ENCODE assay signal across 27 cellular contexts in genomic region chr17:77506371-77506991, GRCh38.
DNase-seq lines count a peak whose midpoint lies in the region; ATAC-seq and TF ChIP-seq lines count a peak whose summit lies in the region.
"Had no signal": no experiment of that assay in that cellular context is flagged by ENCODE, and none has a peak within 500 bp of the region (broad histone marks: within the 10 kb centered on the region; RNA-seq: fewer than 3 reads in every experiment).

No MANE protein-coding gene starts in this region.

- H3K36me3 Mint-ChIP-seq in activated CD4-positive, alpha-beta T cell treated with anti-CD3 and anti-CD28 coated beads, Interleukin-2, amount 10 ng/mL, durations not matched to agents 24 days and 14 days (ENCODE audit: low read depth), result peaks cover 5% of the 10 kb centered on the region

- no peaks in the 10 kb centered on the region for H3K27me3 Mint-ChIP-seq in activated CD4-positive, alpha-beta T cell treated with anti-CD3 and anti-CD28 coated beads, Interleukin-2, amount 10 ng/mL, durations not matched to agents 24 days and 14 days
- H3K27me3 Mint-ChIP-seq: progenitor cell of endocrine pancreas had no signal

- TF ChIP-seq POLR2A in right lobe of liver (IDR thresholded peaks at IDR 0.05), result no peak

- in situ Hi-C loops in Panc1 (cut with HindIII; ENCODE audit: low pct_unique_long_range_greater_than_20kb, low sequenced_read_pairs), result no loop called here

- H3K27ac ChIP-seq in Panc1 (ENCODE audit: low read length) (no peak overlapping the region), right lobe of liver (no peak overlapping the region), ascending aorta (no peak overlapping the region)
- H3K27ac ChIP-seq: colonic mucosa, esophagus squamous epithelium, neural progenitor cell, stomach, thyroid gland had no signal

- TF ChIP-seq CTCF in Panc1 (IDR thresholded peaks at IDR 0.05) (no peak), right lobe of liver (IDR thresholded peaks at IDR 0.05) (no peak), ascending aorta (IDR thresholded peaks at IDR 0.05) (no peak)

- DNase-seq in activated CD4-positive, alpha-beta T cell treated with anti-CD3 and anti-CD28 coated beads, Interleukin-2, amount 10 ng/mL, durations not matched to agents 24 days and 14 days, result peak; percentile 60
- no peak for DNase-seq in activated CD4-positive, alpha-beta T cell treated with anti-CD3 and anti-CD28 coated beads, Interleukin-2, amount 50 U/mL, for 4 hours
- DNase-seq in AG20443 (ENCODE audit: low spot score) (peak; percentile 11), Panc1 (ENCODE audit: low read depth, low spot score) (no peak), right lobe of liver (peak in 2 of 3 donors; percentile 36 to 40), HEK293T (ENCODE audit: extremely low spot score) (no peak), ascending aorta (ENCODE audit: low spot score in 2 of 2) (no peak), HT-29 (ENCODE audit: low spot score) (no peak)
- DNase-seq: 8988T; activated CD8-positive, alpha-beta T cell treated with anti-CD3 and anti-CD28 coated beads, Interleukin-2, amount 10 ng/mL, durations not matched to agents 7 days and 5 days; activated naive CD4-positive, alpha-beta T cell treated with anti-CD3 and anti-CD28 coated beads for 36 hours; activated T-cell treated with anti-CD3 and anti-CD28 coated beads, Interleukin-2, amount 50 U/mL, for 4 hours; colonic mucosa; esophagus squamous epithelium; foreskin melanocyte; KBM-7; mammary epithelial cell; NCI-H1105; NCI-H2029 treated with DMSO at 0.1 percent for 48 hours; NCI-H345; stomach; thyroid gland had no signal

- H3K4me3 Mint-ChIP-seq in activated CD4-positive, alpha-beta T cell treated with anti-CD3 and anti-CD28 coated beads, Interleukin-2, amount 10 ng/mL, durations not matched to agents 24 days and 14 days, result no peak overlapping the region
- H3K4me3 Mint-ChIP-seq: activated CD8-positive, alpha-beta T cell treated with anti-CD3 and anti-CD28 coated beads, Interleukin-2, amount 10 ng/mL, durations not matched to agents 7 days and 5 days; activated naive CD4-positive, alpha-beta T cell treated with anti-CD3 and anti-CD28 coated beads for 36 hours; activated T-cell treated with anti-CD3 and anti-CD28 coated beads, Interleukin-2, amount 50 U/mL, for 4 hours; CD8-positive, alpha-beta T cell; H9; neural progenitor cell had no signal

- intact Hi-C loops in activated CD4-positive, alpha-beta T cell treated with anti-CD3 and anti-CD28 coated beads, Interleukin-2, amount 10 ng/mL, durations not matched to agents 24 days and 14 days (cut with micrococcal nuclease), result no loop called here
- intact Hi-C loops in Panc1 (cut with micrococcal nuclease; ENCODE audit: unreplicated experiment) (no loop called here), right lobe of liver (cut with DNase I) (no loop called here), ascending aorta (cut with DNase I) (no loop called here)

- CTCF ChIA-PET in Panc1 (lab: Charles Lee) (interaction anchor here (0.6 kb wide), 1 partner anchor 166 kb away, joined by 3 read pairs; no protein-coding TSS in a partner anchor), HEK293T (lab: Yijun Ruan, JAX) (no interaction called here)

- POLR2A ChIA-PET in Panc1 (lab: Charles Lee) (no interaction called here), HEK293T (lab: Yijun Ruan, JAX) (no interaction called here)

- no peaks in the 10 kb centered on the region for H3K27me3 ChIP-seq in Panc1 (ENCODE audit: control insufficient read depth, insufficient read depth, low read length)
- no peaks in the 10 kb centered on the region for H3K27me3 ChIP-seq in right lobe of liver
- H3K27me3 ChIP-seq in ascending aorta, result no peaks in the 10 kb centered on the region
- H3K27me3 ChIP-seq: colonic mucosa, esophagus squamous epithelium, neural progenitor cell, stomach, thyroid gland had no signal

- no peaks in the 10 kb centered on the region for H3K9me3 Mint-ChIP-seq in activated CD4-positive, alpha-beta T cell treated with anti-CD3 and anti-CD28 coated beads, Interleukin-2, amount 10 ng/mL, durations not matched to agents 24 days and 14 days
- H3K9me3 Mint-ChIP-seq: activated naive CD4-positive, alpha-beta T cell treated with anti-CD3 and anti-CD28 coated beads for 36 hours had no signal

- H3K4me1 ChIP-seq in Panc1 (ENCODE audit: control insufficient read depth, insufficient read depth, low read length), result no peaks in the 10 kb centered on the region
- no peaks in the 10 kb centered on the region for H3K4me1 ChIP-seq in right lobe of liver
- no peaks in the 10 kb centered on the region for H3K4me1 ChIP-seq in ascending aorta
- H3K4me1 ChIP-seq: colonic mucosa, stomach, thyroid gland had no signal

- 0 out of 2 replicates have a peak, but pooled peaks cover 2% of the 10 kb centered on the region for H3K36me3 ChIP-seq in Panc1 (ENCODE audit: control insufficient read depth, insufficient read depth, low read length)
- no peaks in the 10 kb centered on the region for H3K36me3 ChIP-seq in right lobe of liver
- no peaks in the 10 kb centered on the region for H3K36me3 ChIP-seq in ascending aorta
- H3K36me3 ChIP-seq: colonic mucosa, thyroid gland had no signal

- H3K9me3 ChIP-seq in Panc1 (ENCODE audit: control insufficient read depth, insufficient read depth, low read depth, low read length), result 0 out of 2 replicates have a peak, but pooled peaks cover 3% of the 10 kb centered on the region
- no peaks in the 10 kb centered on the region for H3K9me3 ChIP-seq in right lobe of liver
- H3K9me3 ChIP-seq in ascending aorta, result peaks cover 1 to 2% of the 10 kb centered on the region in 2 donors
- H3K9me3 ChIP-seq: colonic mucosa, esophagus squamous epithelium, thyroid gland had no signal

- H3K27ac Mint-ChIP-seq in activated CD4-positive, alpha-beta T cell treated with anti-CD3 and anti-CD28 coated beads, Interleukin-2, amount 10 ng/mL, durations not matched to agents 24 days and 14 days, result no peak overlapping the region
- H3K27ac Mint-ChIP-seq: activated CD8-positive, alpha-beta T cell treated with anti-CD3 and anti-CD28 coated beads, Interleukin-2, amount 10 ng/mL, durations not matched to agents 7 days and 5 days; activated naive CD4-positive, alpha-beta T cell treated with anti-CD3 and anti-CD28 coated beads for 36 hours; CD8-positive, alpha-beta T cell; H9; neural progenitor cell; progenitor cell of endocrine pancreas had no signal

- ATAC-seq in Panc1 (0 out of 2 replicates have a peak, but pooled peaks have one; percentile 18), right lobe of liver (no peak)
- ATAC-seq: activated CD4-positive, CD25-positive, alpha-beta regulatory T cell treated with anti-CD3 and anti-CD28 coated beads, Interleukin-2, amount 50 U/mL, for 24 hours; activated CD8-positive, alpha-beta T cell treated with anti-CD3 and anti-CD28 coated beads, Interleukin-2, amount 10 ng/mL, durations not matched to agents 7 days and 5 days; activated T-cell treated with anti-CD3 and anti-CD28 coated beads, Interleukin-2, amount 50 U/mL, for 4 hours; CD8-positive, alpha-beta T cell had no signal

- H3K4me1 Mint-ChIP-seq in activated CD4-positive, alpha-beta T cell treated with anti-CD3 and anti-CD28 coated beads, Interleukin-2, amount 10 ng/mL, durations not matched to agents 24 days and 14 days, result no peaks in the 10 kb centered on the region
- H3K4me1 Mint-ChIP-seq: neural progenitor cell had no signal

- WGBS in right lobe of liver (ENCODE audit: insufficient coverage, low coverage, low lambda C conversion rate, missing lambda C conversion rate), result 95% methylated on average over 3 of the region's 27 CpGs

- no TSS peak for BruUV-seq in Panc1 (replicated peaks; lab: Mats Ljungman, UMichigan)

- H3K4me3 ChIP-seq in Panc1 (ENCODE audit: low read depth in 2 of 2, low read length in 2 of 2) (no peak overlapping the region), right lobe of liver (no peak overlapping the region), ascending aorta (no peak overlapping the region)
- H3K4me3 ChIP-seq: colonic mucosa, esophagus squamous epithelium, neural progenitor cell, stomach, thyroid gland had no signal

TF ChIP-seq in HEK293T, 16 proteins besides CTCF, POLR2A, EP300 and RAD21:
- TF ChIP-seq HDGF (IDR thresholded peaks at IDR 0.05; ENCODE audit: borderline replicate concordance), result no peak
- TF ChIP-seq LEF1 (IDR thresholded peaks at IDR 0.05; ENCODE audit: borderline replicate concordance), result no peak
- no peak for TF ChIP-seq ZNF384 (IDR thresholded peaks at IDR 0.05)
- TF ChIP-seq FOXM1 (IDR thresholded peaks at IDR 0.05; ENCODE audit: borderline replicate concordance), result no peak
- no peak for TF ChIP-seq FOXA1 (IDR thresholded peaks at IDR 0.05)
- no peak for TF ChIP-seq CTBP1 (IDR thresholded peaks at IDR 0.05; ENCODE audit: borderline replicate concordance)
- TF ChIP-seq ARNT (IDR thresholded peaks at IDR 0.05), result no peak
- TF ChIP-seq PKNOX1 (IDR thresholded peaks at IDR 0.05), result no peak
- TF ChIP-seq FOXK2 (IDR thresholded peaks at IDR 0.05), result no peak
TF ChIP-seq in HEK293T: peak in this region for 0.

Comparison
In these comparisons a context has a peak if more than half of its experiments do, and no peak if none do; other contexts are left out.
1. DNase-seq: peak in activated CD4-positive, alpha-beta T cell treated with anti-CD3 and anti-CD28 coated beads, Interleukin-2, amount 10 ng/mL, durations not matched to agents 24 days and 14 days (single experiment), AG20443 (single experiment) and right lobe of liver (2 of 3); none in activated CD4-positive, alpha-beta T cell treated with anti-CD3 and anti-CD28 coated beads, Interleukin-2, amount 50 U/mL, for 4 hours (0 of 2), Panc1 (single experiment), HEK293T (single experiment), ascending aorta (0 of 2) and HT-29 (single experiment).